11 cellular contexts compared by ENCODE assay signal in genomic region chr17:48723555-48724239, GRCh38. TPM values are rescaled to one million over a fixed set of nuclear protein-coding genes. Genes with fewer than 3 reads are reported as not detected.
A peak's percentile ranks its signal among the peaks of the same experiment; 100 is the strongest.
DNase-seq lines count a peak whose midpoint lies in the region.
"Had no signal": no experiment of that assay in that cellular context is flagged by ENCODE, and none has a peak within 500 bp of the region (broad histone marks: within the 10 kb centered on the region; RNA-seq: fewer than 3 reads in every experiment).

No MANE protein-coding gene starts in this region.

- no peak overlapping the region for H4K91ac ChIP-seq in trophoblast cell (ENCODE audit: low read depth, low read length)

- no peak overlapping the region for H4K12ac ChIP-seq in trophoblast cell (ENCODE audit: low read depth, low read length)

- H3K9ac ChIP-seq in duodenal mucosa (ENCODE audit: low read depth in 1 of 2, low read length in 2 of 2) = no peak overlapping the region
- H3K9ac ChIP-seq in trophoblast cell (ENCODE audit: low read length) = no peak overlapping the region
- H3K9ac ChIP-seq in Karpas-422 (ENCODE audit: low read length) = no peak overlapping the region

- no peaks in the 10 kb centered on the region for H3K9me3 ChIP-seq in duodenal mucosa (ENCODE audit: control insufficient read depth in 1 of 2, low read length in 2 of 2)
- peaks cover 11% of the 10 kb centered on the region for H3K9me3 ChIP-seq in trophoblast cell (ENCODE audit: insufficient read depth, low read depth, low read length)
- H3K9me3 ChIP-seq in Karpas-422 (ENCODE audit: low read length) = no peaks in the 10 kb centered on the region
- H3K9me3 ChIP-seq: tibial artery had no signal

- no peak overlapping the region for H2AK5ac ChIP-seq in trophoblast cell (ENCODE audit: low read length)

- H2BK5ac ChIP-seq in trophoblast cell (ENCODE audit: low read depth, low read length, poor library complexity) = no peak overlapping the region

- peaks cover 94 to 96% of the 10 kb centered on the region in 2 donors for H3K27me3 ChIP-seq in duodenal mucosa (ENCODE audit: control insufficient read depth in 1 of 2, insufficient read depth in 2 of 2, low read length in 2 of 2)
- H3K27me3 ChIP-seq in trophoblast cell (ENCODE audit: insufficient read depth, low read length) = peaks cover 97% of the 10 kb centered on the region
- no peaks in the 10 kb centered on the region for H3K27me3 ChIP-seq in Karpas-422 (ENCODE audit: low read length)

- no peaks in the 10 kb centered on the region for H3K79me1 ChIP-seq in trophoblast cell (ENCODE audit: low read length)

- H4K8ac ChIP-seq in trophoblast cell (ENCODE audit: low read depth, low read length) = no peak overlapping the region

- H3K36me3 ChIP-seq in duodenal mucosa (ENCODE audit: control insufficient read depth in 1 of 2, insufficient read depth in 2 of 2, low read length in 2 of 2) (no peaks in the 10 kb centered on the region), trophoblast cell (ENCODE audit: control insufficient read depth in 1 of 2, insufficient read depth in 2 of 2, low read length in 2 of 2) (no peaks in the 10 kb centered on the region), Karpas-422 (ENCODE audit: insufficient read depth, low read length) (no peaks in the 10 kb centered on the region)
- H3K36me3 ChIP-seq: tibial artery had no signal

- H3K27ac ChIP-seq in duodenal mucosa (ENCODE audit: low read depth, low read length) = no peak overlapping the region
- no peak overlapping the region for H3K27ac ChIP-seq in trophoblast cell (ENCODE audit: low read depth, low read length)
- no peak overlapping the region for H3K27ac ChIP-seq in Karpas-422 (ENCODE audit: low read length)
- H3K27ac ChIP-seq: tibial artery had no signal

- H4K20me1 ChIP-seq in Karpas-422 (ENCODE audit: insufficient read depth, low read depth, low read length) = no peaks in the 10 kb centered on the region

- H3K4me2 ChIP-seq in trophoblast cell (ENCODE audit: low read length) (peak overlapping the region; percentile 31), Karpas-422 (ENCODE audit: low read depth, low read length, poor library complexity, severe bottlenecking) (no peak overlapping the region)

- H3K79me2 ChIP-seq in trophoblast cell (ENCODE audit: control insufficient read depth, insufficient read depth, low read length, poor library complexity) (no peaks in the 10 kb centered on the region), Karpas-422 (ENCODE audit: low read length) (no peaks in the 10 kb centered on the region)

- H3K14ac ChIP-seq in trophoblast cell (ENCODE audit: low read length) = no peak overlapping the region

- no peak overlapping the region for H2BK12ac ChIP-seq in trophoblast cell (ENCODE audit: low read length)

- H3K4me1 ChIP-seq in duodenal mucosa (ENCODE audit: control insufficient read depth in 1 of 2, insufficient read depth in 2 of 2, low read length in 2 of 2) (peaks cover 31 to 37% of the 10 kb centered on the region in 2 donors), trophoblast cell (ENCODE audit: control insufficient read depth in 1 of 2, insufficient read depth in 2 of 2, low read length in 2 of 2) (peaks cover 11% of the 10 kb centered on the region in 2 experiments), Karpas-422 (ENCODE audit: low read length) (peaks cover 3% of the 10 kb centered on the region; the same call in 1 of the 2 replicates)

- DNase-seq in DMS79 treated with DMSO at 0.1 percent for 48 hours (lab: John Stamatoyannopoulos, UW) (peak; percentile 37), DMS79 (lab: John Stamatoyannopoulos, UW) (no peak), NCI-H748 (lab: John Stamatoyannopoulos, UW; ENCODE audit: unreplicated experiment) (peak; percentile 54), trophoblast cell (no peak), NCI-H1436 treated with DMSO at 0.1 percent for 48 hours (lab: John Stamatoyannopoulos, UW) (no peak), 8988T (no peak), Karpas-422 (no peak)
- DNase-seq: cerebellar nuclear complex, NCI-H1930 had no signal

- H3K4me3 ChIP-seq in duodenal mucosa (ENCODE audit: low read depth in 1 of 2, low read length in 2 of 2) (peak overlapping the region; percentile 40 to 53), trophoblast cell (ENCODE audit: low read depth, low read length) (no peak overlapping the region), Karpas-422 (ENCODE audit: low read length) (no peak overlapping the region)
- H3K4me3 ChIP-seq: tibial artery had no signal

- no peak overlapping the region for H3K4ac ChIP-seq in trophoblast cell (ENCODE audit: low read depth, low read length)

- WGBS in trophoblast cell (ENCODE audit: extremely low coverage, insufficient coverage, insufficient read length) = no CpG with 5 or more reads among the region's 40 CpGs

- no peak overlapping the region for H3K18ac ChIP-seq in trophoblast cell (ENCODE audit: low read length)

- H3K9me2 ChIP-seq in Karpas-422 (replicated peaks; ENCODE audit: insufficient read depth, low read length) = no peaks in the 10 kb centered on the region

- H3K23ac ChIP-seq in trophoblast cell (ENCODE audit: low read length) = no peak overlapping the region

- H2AFZ ChIP-seq in trophoblast cell (ENCODE audit: insufficient read depth, low read length, poor library complexity) = no peak overlapping the region
- no peak overlapping the region for H2AFZ ChIP-seq in Karpas-422 (ENCODE audit: low read length)

- no peak overlapping the region for H2BK120ac ChIP-seq in trophoblast cell (ENCODE audit: insufficient read depth, low read length, poor library complexity)

RNA-seq across cellular contexts. Expression of gene PRAC2, which starts 0.7 kb away (rescaled TPM):
- polyA plus RNA-seq in trophoblast cell (2013) = not detected in 2 replicates
- not detected in 2 replicates for total RNA-seq in Karpas-422 (2014; rRNA removed; shearing (Covaris generic); ENCODE audit: low replicate concordance)

RNA-seq across cellular contexts. Expression of gene PRAC1, which starts 1.4 kb away (rescaled TPM):
- not detected in 2 replicates for polyA plus RNA-seq in trophoblast cell (2013)
- not detected in 2 replicates for total RNA-seq in Karpas-422 (2014; rRNA removed; shearing (Covaris generic); ENCODE audit: low replicate concordance)

RNA-seq across cellular contexts. Expression of gene HOXB13, which starts 4.9 kb away (rescaled TPM):
- polyA plus RNA-seq in trophoblast cell (2013) = not detected in 2 replicates
- total RNA-seq in Karpas-422 (2014; rRNA removed; shearing (Covaris generic); ENCODE audit: low replicate concordance) = not detected in 2 replicates

Comparison
In these comparisons a context has a peak if more than half of its experiments do, and no peak if none do; other contexts are left out.
1. DNase-seq: peak in DMS79 treated with DMSO at 0.1 percent for 48 hours (single experiment) and NCI-H748 (single experiment); none in DMS79 (single experiment), trophoblast cell (0 of 2), NCI-H1436 treated with DMSO at 0.1 percent for 48 hours (single experiment), 8988T (single experiment) and Karpas-422 (single experiment).
2. H3K4me3 ChIP-seq: peak in duodenal mucosa (2 of 2); none in trophoblast cell (single experiment) and Karpas-422 (single experiment).